ENCODE assay signal across 1 cellular context in genomic region chr11:77195071-77195705, GRCh38.
TF ChIP-seq lines count a peak whose summit lies in the region.

No MANE protein-coding gene starts in this region.

TF ChIP-seq in GM23338, 12 proteins besides CTCF, POLR2A, EP300 and RAD21 (continued from another document):
- no peak for TF ChIP-seq ZNF462 (CRISPR knock-in tag; IDR thresholded peaks at IDR 0.05)
